In the genomic region with DNA sequence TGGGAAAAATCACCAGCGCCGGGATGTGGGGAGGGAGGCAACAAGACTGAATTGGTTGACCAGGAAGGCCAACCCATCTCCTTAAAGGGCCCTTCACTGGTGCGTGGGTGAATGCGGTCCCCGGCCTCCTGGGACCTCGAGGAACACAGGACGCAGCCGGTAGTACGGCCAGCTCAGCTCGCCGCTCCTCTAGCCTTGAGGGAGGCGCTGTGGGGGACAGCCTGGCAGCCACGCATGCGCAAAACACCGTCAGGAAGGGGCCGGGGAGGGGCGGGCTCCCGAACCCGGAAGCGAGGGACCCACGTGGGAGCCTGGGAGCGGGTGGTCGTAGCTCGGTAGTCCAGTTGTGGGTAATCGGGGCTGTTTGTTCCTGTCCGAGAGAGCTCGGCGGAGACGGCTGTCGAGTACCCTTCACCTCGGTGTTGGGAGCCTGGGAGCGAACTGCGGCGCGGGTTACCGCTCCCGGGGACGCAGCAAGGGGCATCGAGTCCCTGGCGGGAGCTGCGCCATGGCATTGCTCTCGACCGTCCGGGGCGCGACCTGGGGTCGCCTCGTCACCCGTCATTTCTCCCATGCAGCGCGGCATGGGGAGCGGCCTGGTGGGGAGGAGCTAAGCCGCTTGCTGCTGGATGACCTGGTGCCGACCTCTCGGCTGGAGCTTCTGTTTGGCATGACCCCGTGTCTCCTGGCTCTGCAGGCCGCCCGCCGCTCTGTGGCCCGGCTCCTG, we compare ENCODE assay signal across 8 cellular contexts. TPM values are rescaled to one million over a fixed set of nuclear protein-coding genes. Genes with fewer than 3 reads are reported as not detected.
DNase-seq lines count a peak whose midpoint lies in the region; ATAC-seq and TF ChIP-seq lines count a peak whose summit lies in the region.

A gene with protein sequence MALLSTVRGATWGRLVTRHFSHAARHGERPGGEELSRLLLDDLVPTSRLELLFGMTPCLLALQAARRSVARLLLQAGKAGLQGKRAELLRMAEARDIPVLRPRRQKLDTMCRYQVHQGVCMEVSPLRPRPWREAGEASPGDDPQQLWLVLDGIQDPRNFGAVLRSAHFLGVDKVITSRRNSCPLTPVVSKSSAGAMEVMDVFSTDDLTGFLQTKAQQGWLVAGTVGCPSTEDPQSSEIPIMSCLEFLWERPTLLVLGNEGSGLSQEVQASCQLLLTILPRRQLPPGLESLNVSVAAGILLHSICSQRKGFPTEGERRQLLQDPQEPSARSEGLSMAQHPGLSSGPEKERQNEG (plus strand): TSS at position 281 of the 727 bp plus-strand sequence. CDS start 228 bp downstream, at position 509.

- H3K27ac Mint-ChIP-seq in CD4-positive, CD25-positive, alpha-beta regulatory T cell: peak within 1 kb of the TSS; percentile 94 to 97 (median 96)
- peak within 1 kb of the TSS; percentile 68 for H3K27ac Mint-ChIP-seq in memory B cell

- no peak for TF ChIP-seq CTCF in HL-60 (IDR thresholded peaks at IDR 0.05; ENCODE audit: insufficient read depth, low read length)

- peaks cover 4 to 48% (median 38%) of the 10 kb centered on the region in 4 donors for H3K4me1 Mint-ChIP-seq in CD4-positive, CD25-positive, alpha-beta regulatory T cell
- peaks cover 31% of the 10 kb centered on the region for H3K4me1 Mint-ChIP-seq in memory B cell

- H3K27ac ChIP-seq in CD4-positive, CD25-positive, alpha-beta regulatory T cell (ENCODE audit: insufficient read depth, low read length, poor library complexity, severe bottlenecking): peak within 1 kb of the TSS; percentile 77
- peak within 1 kb of the TSS; percentile 95 for H3K27ac ChIP-seq in HL-60 (replicated peaks)

- H3K4me3 Mint-ChIP-seq in CD4-positive, CD25-positive, alpha-beta regulatory T cell: peak within 1 kb of the TSS; percentile 83 to 96 (median 94)
- peak within 1 kb of the TSS; percentile 91 for H3K4me3 Mint-ChIP-seq in memory B cell

- peaks cover 0 to 2% (median 0%) of the 10 kb centered on the region in 7 donors for H3K9me3 Mint-ChIP-seq in CD4-positive, CD25-positive, alpha-beta regulatory T cell
- no peaks in the 10 kb centered on the region for H3K9me3 Mint-ChIP-seq in memory B cell

- no peaks in the 10 kb centered on the region for H3K36me3 ChIP-seq in CD4-positive, CD25-positive, alpha-beta regulatory T cell (ENCODE audit: control insufficient read depth, insufficient read depth, low read length)

- ATAC-seq in CD4-positive, CD25-positive, alpha-beta regulatory T cell (ENCODE audit: low read depth in 2 of 2): peak; percentile 77 to 78
- peak; percentile 76 for ATAC-seq in GM19395 (IDR thresholded peaks at IDR 0.05; ENCODE audit: unreplicated experiment)
- peak; percentile 87 for ATAC-seq in memory B cell (ENCODE audit: low read depth)

- H3K27me3 ChIP-seq in CD4-positive, CD25-positive, alpha-beta regulatory T cell (ENCODE audit: control insufficient read depth, insufficient read depth, low read length): no peaks in the 10 kb centered on the region
- H3K27me3 ChIP-seq in HL-60 (ENCODE audit: insufficient read depth, poor library complexity, severe bottlenecking): no peaks in the 10 kb centered on the region

- no peaks in the 10 kb centered on the region for H3K27me3 Mint-ChIP-seq in CD4-positive, CD25-positive, alpha-beta regulatory T cell
- H3K27me3 Mint-ChIP-seq in memory B cell: no peaks in the 10 kb centered on the region

- H3K4me3 ChIP-seq in CD4-positive, CD25-positive, alpha-beta regulatory T cell (ENCODE audit: low read depth, low read length): peak within 1 kb of the TSS; percentile 85
- peak within 1 kb of the TSS; percentile 85 for H3K4me3 ChIP-seq in HL-60 (replicated peaks; ENCODE audit: insufficient read depth, low read length)

- H3K9me3 ChIP-seq in CD4-positive, CD25-positive, alpha-beta regulatory T cell (ENCODE audit: control insufficient read depth in 2 of 2, low read length in 2 of 2): no peaks in the 10 kb centered on the region

- H3K4me1 ChIP-seq in CD4-positive, CD25-positive, alpha-beta regulatory T cell (ENCODE audit: control insufficient read depth, insufficient read depth, low read length, poor library complexity, severe bottlenecking): peaks cover 27% of the 10 kb centered on the region

- DNase-seq in CD4-positive, CD25-positive, alpha-beta regulatory T cell: peak; percentile 82 to 91 (median 89)
- DNase-seq in HL-60 (ENCODE audit: low read depth in 1 of 2, low spot score in 1 of 2) (peak; percentile 92 to 94), NK-92 (lab: John Stamatoyannopoulos, UW; ENCODE audit: unreplicated experiment) (peak; percentile 59), memory B cell (ENCODE audit: low spot score in 2 of 2) (peak; percentile 79 to 81)
- DNase-seq in activated CD8-positive, alpha-beta memory T cell treated with anti-CD3 and anti-CD28 coated beads for 24 hours: peak; percentile 97
- peak; percentile 86 for DNase-seq in effector CD8-positive, alpha-beta T cell (lab: John Stamatoyannopoulos, UW)
- peak; percentile 82 to 88 (median 82) for DNase-seq in stimulated activated CD4-positive, alpha-beta T cell treated with anti-CD3 and anti-CD28 coated beads, TNF-alpha, amount 100 ng/mL, for 48 hours (ENCODE audit: low read depth in 3 of 3)

- no peaks in the 10 kb centered on the region for H3K36me3 Mint-ChIP-seq in CD4-positive, CD25-positive, alpha-beta regulatory T cell
- H3K36me3 Mint-ChIP-seq in memory B cell: peaks cover 7% of the 10 kb centered on the region

RNA-seq across cellular contexts. Expression of the gene that starts here (rescaled TPM):
- 3.2 TPM for total RNA-seq in CD4-positive, CD25-positive, alpha-beta regulatory T cell
- 1 to 10 TPM; 5.6 to 8.0 (median 7.4) TPM for polyA plus RNA-seq in CD4-positive, CD25-positive, alpha-beta regulatory T cell

Comparison
In these comparisons a context has a peak if more than half of its experiments do, and no peak if none do; other contexts are left out.
1. Peak in every context shown above with its lines: DNase-seq, ATAC-seq, H3K4me3 ChIP-seq and H3K27ac ChIP-seq.